In the genomic region with DNA sequence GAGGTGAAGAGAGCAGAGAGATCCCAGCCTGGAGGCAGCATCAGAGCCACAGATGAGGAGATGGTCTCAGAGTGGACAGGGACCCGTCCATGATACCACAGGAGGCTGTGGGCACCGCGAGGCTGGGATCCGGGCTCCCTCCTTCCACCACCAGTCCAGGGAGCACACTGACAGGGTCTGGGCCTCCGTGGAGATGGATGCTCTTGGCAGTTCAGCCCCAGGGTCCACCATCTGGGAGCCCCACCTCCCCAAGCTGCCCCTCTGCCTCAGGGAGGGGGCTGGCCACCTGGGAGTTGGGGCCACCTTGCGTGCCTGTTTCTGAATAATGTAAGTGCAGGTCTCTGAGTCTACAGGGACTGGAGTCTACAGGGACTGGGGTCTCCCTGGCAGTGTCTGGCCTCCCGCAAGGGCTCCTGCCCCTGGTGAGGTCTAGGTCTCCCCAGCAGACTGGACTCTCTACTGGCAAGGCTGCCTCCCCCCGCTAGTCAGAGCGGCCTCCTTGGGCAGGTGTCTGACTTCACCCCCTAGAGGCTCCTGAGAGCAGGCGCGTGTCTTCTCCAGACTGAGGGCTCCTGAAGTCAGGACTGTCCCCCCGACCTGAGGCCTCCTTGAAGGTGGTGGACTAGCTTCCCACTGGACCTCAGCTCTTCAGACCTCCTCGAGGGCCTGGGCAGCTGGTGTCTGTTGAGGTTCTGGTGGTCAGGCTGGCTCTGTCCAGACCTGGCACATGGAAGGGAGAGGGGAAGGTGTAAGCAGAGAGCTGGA, we compare ENCODE assay signal across 32 cellular contexts.
"Had no signal": no experiment of that assay in that cellular context is flagged by ENCODE, and none has a peak within 500 bp of the region (broad histone marks: within the 10 kb centered on the region; RNA-seq: fewer than 3 reads in every experiment).

No MANE protein-coding gene starts in this region.

- ATAC-seq: activated CD4-positive, CD25-positive, alpha-beta regulatory T cell treated with anti-CD3 and anti-CD28 coated beads, Interleukin-2, amount 50 U/mL, for 24 hours; left lung; lower lobe of right lung; natural killer cell treated with Interleukin-12 subunit alpha and Interleukin-12 subunit beta and Interleukin-15 and Interleukin-18, amount 100 ng/mL, for 72 hours; sciatic nerve; stimulated activated effector memory CD8-positive, alpha-beta T cell treated with anti-CD3 and anti-CD28 coated beads, Interleukin-12 subunit alpha, Interleukin-12 subunit beta, amount 100 ng/mL, for 72 hours had no signal

- H3K9me3 ChIP-seq: left lung, lower lobe of right lung, neutrophil, ovary, upper lobe of left lung, vagina had no signal

- H3K36me3 Mint-ChIP-seq: activated CD4-positive, alpha-beta memory T cell treated with anti-CD3 and anti-CD28 coated beads for 36 hours; natural killer cell treated with Interleukin-12 subunit alpha and Interleukin-12 subunit beta and Interleukin-15 and Interleukin-18, amount 100 ng/mL, for 72 hours; stimulated activated effector memory CD8-positive, alpha-beta T cell treated with anti-CD3 and anti-CD28 coated beads, Interleukin-12 subunit alpha, Interleukin-12 subunit beta, amount 100 ng/mL, for 72 hours had no signal

- H3K27me3 ChIP-seq: neutrophil, ovary, upper lobe of left lung, vagina had no signal

- H3K4me3 ChIP-seq: left lung, lower lobe of right lung, ovary, skin epidermis, upper lobe of left lung, vagina had no signal

- H3K27ac ChIP-seq: epithelial cell of prostate, left lung, lower lobe of right lung, neutrophil, ovary, skin epidermis, upper lobe of left lung, vagina had no signal

- H3K4me3 Mint-ChIP-seq: activated CD4-positive, alpha-beta memory T cell treated with anti-CD3 and anti-CD28 coated beads for 36 hours; activated T-helper 1 cell treated with anti-CD3 and anti-CD28 coated beads, Interleukin-12 subunit alpha, Interleukin-12 subunit beta, Interleukin-2, Interleukin-4 antibody, amounts not matched to agents 30 ng/mL and 10 ng/mL and 1 ng/mL, durations not matched to agents 14 hours and 24 hours and 36 hours; central memory CD8-positive, alpha-beta T cell; natural killer cell treated with Interleukin-12 subunit alpha and Interleukin-12 subunit beta and Interleukin-15 and Interleukin-18, amount 100 ng/mL, for 72 hours; stimulated activated effector memory CD8-positive, alpha-beta T cell treated with anti-CD3 and anti-CD28 coated beads, Interleukin-12 subunit alpha, Interleukin-12 subunit beta, amount 100 ng/mL, for 72 hours; stimulated activated naive CD8-positive, alpha-beta T cell treated with anti-CD3 and anti-CD28 coated beads, Interleukin-15, Interleukin-2, amounts not matched to agents 100 ng/mL and 50 ng/mL, for 24 hours; T-helper 2 cell treated with Interferon-gamma antibody and Interleukin-4, amounts not matched to agents 5 μg/mL and 100 μg/mL, for 36 hours had no signal

- H3K36me3 ChIP-seq: left lung, lower lobe of right lung, neutrophil, ovary, upper lobe of left lung, vagina had no signal

- H3K4me1 ChIP-seq: left lung, lower lobe of right lung, upper lobe of left lung, vagina had no signal

- H3K4me1 Mint-ChIP-seq: central memory CD8-positive, alpha-beta T cell; stimulated activated effector memory CD8-positive, alpha-beta T cell treated with anti-CD3 and anti-CD28 coated beads, Interleukin-12 subunit alpha, Interleukin-12 subunit beta, amount 100 ng/mL, for 72 hours had no signal

- DNase-seq: activated CD4-positive, alpha-beta memory T cell treated with anti-CD3 and anti-CD28 coated beads for 36 hours; activated CD4-positive, alpha-beta T cell treated with anti-CD3 and anti-CD28 coated beads for 48 hours; activated CD8-positive, alpha-beta memory T cell treated with anti-CD3 and anti-CD28 coated beads, Interleukin-2, amount 50 U/mL, for 4 hours; activated gamma-delta T cell treated with Interleukin-2 at 50 U/mL for 16 hours; activated naive CD4-positive, alpha-beta T cell treated with anti-CD3 and anti-CD28 coated beads, Interleukin-2, amount 50 U/mL, for 16 hours; activated T-cell treated with anti-CD3 and anti-CD28 coated beads, Interleukin-2, amount 50 U/mL, for 1 hour; amniotic stem cell; dermis blood vessel endothelial cell; effector CD4-positive, alpha-beta T cell; glutamatergic neuron; left lung; lower lobe of right lung; mesendoderm; ovary; stimulated activated CD4-positive, alpha-beta T cell treated with anti-CD3 and anti-CD28 coated beads, Interleukin-12 subunit alpha, Interleukin-12 subunit beta, amount 100 ng/mL, for 4 hours; stimulated activated CD4-positive, alpha-beta T cell treated with anti-CD3 and anti-CD28 coated beads, Interleukin-4, amount 100 ng/mL, for 24 hours; substantia nigra; T-helper 1 cell had no signal

- H3K27me3 Mint-ChIP-seq: progenitor cell of endocrine pancreas had no signal

- H3K9me3 Mint-ChIP-seq: activated T-helper 1 cell treated with anti-CD3 and anti-CD28 coated beads, Interleukin-12 subunit alpha, Interleukin-12 subunit beta, Interleukin-2, Interleukin-4 antibody, amounts not matched to agents 30 ng/mL and 10 ng/mL and 1 ng/mL, durations not matched to agents 14 hours and 24 hours and 36 hours; central memory CD8-positive, alpha-beta T cell; natural killer cell treated with Interleukin-12 subunit alpha and Interleukin-12 subunit beta and Interleukin-15 and Interleukin-18, amount 100 ng/mL, for 72 hours; stimulated activated naive CD8-positive, alpha-beta T cell treated with anti-CD3 and anti-CD28 coated beads, Interleukin-15, Interleukin-2, amounts not matched to agents 100 ng/mL and 50 ng/mL, for 24 hours; T-helper 2 cell treated with Interferon-gamma antibody and Interleukin-4, amounts not matched to agents 5 μg/mL and 100 μg/mL, for 36 hours had no signal

- H3K27ac Mint-ChIP-seq: activated CD4-positive, alpha-beta memory T cell treated with anti-CD3 and anti-CD28 coated beads for 36 hours; activated T-helper 1 cell treated with anti-CD3 and anti-CD28 coated beads, Interleukin-12 subunit alpha, Interleukin-12 subunit beta, Interleukin-2, Interleukin-4 antibody, amounts not matched to agents 30 ng/mL and 10 ng/mL and 1 ng/mL, durations not matched to agents 14 hours and 24 hours and 36 hours; natural killer cell treated with Interleukin-12 subunit alpha and Interleukin-12 subunit beta and Interleukin-15 and Interleukin-18, amount 100 ng/mL, for 72 hours; stimulated activated effector memory CD8-positive, alpha-beta T cell treated with anti-CD3 and anti-CD28 coated beads, Interleukin-12 subunit alpha, Interleukin-12 subunit beta, amount 100 ng/mL, for 72 hours; stimulated activated naive CD8-positive, alpha-beta T cell treated with anti-CD3 and anti-CD28 coated beads, Interleukin-15, Interleukin-2, amounts not matched to agents 100 ng/mL and 50 ng/mL, for 24 hours; T-helper 2 cell treated with Interferon-gamma antibody and Interleukin-4, amounts not matched to agents 5 μg/mL and 100 μg/mL, for 36 hours had no signal
